ENCODE assay signal across 16 cellular contexts in genomic region chr11:3861698-3862097, GRCh38. TPM values are rescaled to one million over a fixed set of nuclear protein-coding genes. Genes with fewer than 3 reads are reported as not detected.
DNase-seq lines count a peak whose midpoint lies in the region; ATAC-seq and FAIRE-seq lines count a peak whose summit lies in the region.
"Had no signal": no experiment of that assay in that cellular context is flagged by ENCODE, and none has a peak within 500 bp of the region (broad histone marks: within the 10 kb centered on the region; RNA-seq: fewer than 3 reads in every experiment).

No MANE protein-coding gene starts in this region.

- H3K27ac Mint-ChIP-seq in activated CD4-positive, alpha-beta memory T cell treated with anti-CD3 and anti-CD28 coated beads, Interleukin-2, amount 10 ng/mL, durations not matched to agents 7 days and 5 days: peak overlapping the region; percentile 87
- H3K27ac Mint-ChIP-seq in naive thymus-derived CD8-positive, alpha-beta T cell: peak overlapping the region; percentile 39 to 95 (median 88)

- peaks cover 38% of the 10 kb centered on the region for H3K36me3 Mint-ChIP-seq in activated CD4-positive, alpha-beta memory T cell treated with anti-CD3 and anti-CD28 coated beads, Interleukin-2, amount 10 ng/mL, durations not matched to agents 7 days and 5 days (ENCODE audit: low read depth)
- peaks cover 0 to 2% (median 0%) of the 10 kb centered on the region in 3 donors for H3K36me3 Mint-ChIP-seq in naive thymus-derived CD8-positive, alpha-beta T cell

- DNase-seq in GF-D8 (lab: John Stamatoyannopoulos, UW): peak; percentile 68
- DNase-seq in Kasumi-1 (lab: John Stamatoyannopoulos, UW): peak; percentile 90 to 91
- no peak for DNase-seq in activated CD4-positive, alpha-beta memory T cell treated with anti-CD3 and anti-CD28 coated beads, Interleukin-2, amount 10 ng/mL, durations not matched to agents 7 days and 5 days
- DNase-seq in naive thymus-derived CD8-positive, alpha-beta T cell: no peak
- no peak for DNase-seq in COLO668 (lab: John Stamatoyannopoulos, UW; ENCODE audit: unreplicated experiment)
- DNase-seq in small intestine: no peak
- DNase-seq: activated CD8-positive, alpha-beta memory T cell treated with anti-CD3 and anti-CD28 coated beads, Interleukin-2, amount 50 U/mL, for 48 hours; DMS153; left colon; NCI-H524 treated with DMSO at 0.1 percent for 48 hours; occipital lobe; stimulated activated CD4-positive, alpha-beta T cell treated with anti-CD3 and anti-CD28 coated beads, Interleukin-4, amount 100 ng/mL, for 24 hours; SW 1271 had no signal

- H3K4me3 ChIP-seq in small intestine (ENCODE audit: low read depth in 1 of 2, low read length in 2 of 2): no peak overlapping the region
- H3K4me3 ChIP-seq: thoracic aorta had no signal

- CTCF ChIA-PET in activated CD4-positive, alpha-beta memory T cell treated with anti-CD3 and anti-CD28 coated beads, Interleukin-2, amount 10 ng/mL, durations not matched to agents 7 days and 5 days (lab: Charles Lee): interaction anchor here (0.9 to 11.3 kb wide), 5 partner anchors 10 to 211 kb away, joined by 3 to 222 read pairs (median 38); partner anchors contain the start of gene RHOG

- H3K27me3 ChIP-seq in small intestine (ENCODE audit: control insufficient read depth in 2 of 2, insufficient read depth in 2 of 2, low read length in 2 of 2): no peaks in the 10 kb centered on the region

- no peaks in the 10 kb centered on the region for H3K9me3 ChIP-seq in small intestine (ENCODE audit: control insufficient read depth, low read depth)
- H3K9me3 ChIP-seq: thoracic aorta had no signal

- FAIRE-seq in small intestine (lab: Jason Lieb, UNC): no peak

- H3K9me3 Mint-ChIP-seq in activated CD4-positive, alpha-beta memory T cell treated with anti-CD3 and anti-CD28 coated beads, Interleukin-2, amount 10 ng/mL, durations not matched to agents 7 days and 5 days: no peaks in the 10 kb centered on the region
- no peaks in the 10 kb centered on the region for H3K9me3 Mint-ChIP-seq in naive thymus-derived CD8-positive, alpha-beta T cell

- H3K27me3 Mint-ChIP-seq in activated CD4-positive, alpha-beta memory T cell treated with anti-CD3 and anti-CD28 coated beads, Interleukin-2, amount 10 ng/mL, durations not matched to agents 7 days and 5 days: no peaks in the 10 kb centered on the region
- no peaks in the 10 kb centered on the region for H3K27me3 Mint-ChIP-seq in naive thymus-derived CD8-positive, alpha-beta T cell

- H3K4me1 Mint-ChIP-seq in activated CD4-positive, alpha-beta memory T cell treated with anti-CD3 and anti-CD28 coated beads, Interleukin-2, amount 10 ng/mL, durations not matched to agents 7 days and 5 days: peaks cover 82% of the 10 kb centered on the region
- peaks cover 44 to 94% (median 91%) of the 10 kb centered on the region in 4 donors for H3K4me1 Mint-ChIP-seq in naive thymus-derived CD8-positive, alpha-beta T cell

- H3K4me3 Mint-ChIP-seq in activated CD4-positive, alpha-beta memory T cell treated with anti-CD3 and anti-CD28 coated beads, Interleukin-2, amount 10 ng/mL, durations not matched to agents 7 days and 5 days: peak overlapping the region; percentile 97
- H3K4me3 Mint-ChIP-seq in naive thymus-derived CD8-positive, alpha-beta T cell: peak overlapping the region; percentile 74 to 93 (median 86)

- ATAC-seq in naive thymus-derived CD8-positive, alpha-beta T cell: peak in 1 of 2 donors; percentile 16
- ATAC-seq in HG03469 (IDR thresholded peaks at IDR 0.05; ENCODE audit: unreplicated experiment) (no peak), HG02642 (IDR thresholded peaks at IDR 0.05; ENCODE audit: poor library complexity, unreplicated experiment) (no peak)

- 45 to 75% (median 55%) methylated on average over 1 of the region's 1 CpG for WGBS in small intestine, 3 donors

- no peak overlapping the region for H3K27ac ChIP-seq in small intestine (ENCODE audit: low read depth in 1 of 2, low read length in 1 of 2)
- H3K27ac ChIP-seq: thoracic aorta had no signal

- no peaks in the 10 kb centered on the region for H3K36me3 ChIP-seq in small intestine (ENCODE audit: control insufficient read depth in 2 of 2, insufficient read depth in 2 of 2, low read length in 2 of 2)
- H3K36me3 ChIP-seq: thoracic aorta had no signal

- POLR2A ChIA-PET in activated CD4-positive, alpha-beta memory T cell treated with anti-CD3 and anti-CD28 coated beads, Interleukin-2, amount 10 ng/mL, durations not matched to agents 7 days and 5 days (lab: Charles Lee): interaction anchor here (1.1 to 15.0 kb wide), 4 partner anchors 10 to 93 kb away, joined by 3 to 639 read pairs (median 8); partner anchors contain the start of gene RHOG
- POLR2A ChIA-PET in naive thymus-derived CD8-positive, alpha-beta T cell (lab: Charles Lee): interaction anchor here (0.7 to 14.9 kb wide), 4 partner anchors 11 to 83 kb away, joined by 4 to 406 read pairs (median 72); partner anchors contain the start of gene RHOG

- peaks cover 16 to 56% of the 10 kb centered on the region in 2 donors for H3K4me1 ChIP-seq in small intestine (ENCODE audit: control insufficient read depth in 2 of 2, insufficient read depth in 1 of 2, low read depth in 1 of 2, low read length in 1 of 2)

RNA-seq across cellular contexts. Expression of gene STIM1, which starts 6.2 kb away (rescaled TPM):
- 100 to 1,000 TPM; 111 to 113 TPM for total RNA-seq in activated CD4-positive, alpha-beta memory T cell treated with anti-CD3 and anti-CD28 coated beads, Interleukin-2, amount 10 ng/mL, durations not matched to agents 7 days and 5 days
- total RNA-seq in naive thymus-derived CD8-positive, alpha-beta T cell: 100 to 1,000 TPM in 1 of 2 experiments, 10 to 100 TPM in 1; 98.7 to 101 TPM
- 10 to 100 TPM; 33.4 to 39.0 (median 38.9) TPM for polyA plus RNA-seq in naive thymus-derived CD8-positive, alpha-beta T cell
- polyA plus RNA-seq in small intestine: 10 to 100 TPM in 1 of 3 donors, 1 to 10 TPM in 2; 5.6 to 27.9 (median 7.3) TPM

RNA-seq across cellular contexts. Expression of gene RHOG, which starts 20.9 kb away (rescaled TPM):
- 100 to 1,000 TPM; 192 to 201 TPM for total RNA-seq in activated CD4-positive, alpha-beta memory T cell treated with anti-CD3 and anti-CD28 coated beads, Interleukin-2, amount 10 ng/mL, durations not matched to agents 7 days and 5 days
- 10 to 100 TPM; 78.4 to 79.3 TPM for total RNA-seq in naive thymus-derived CD8-positive, alpha-beta T cell
- polyA plus RNA-seq in naive thymus-derived CD8-positive, alpha-beta T cell: 100 to 1,000 TPM; 125 to 175 (median 144) TPM
- polyA plus RNA-seq in small intestine: 100 to 1,000 TPM in 1 of 3 donors, 10 to 100 TPM in 2; 62.1 to 114 (median 86.6) TPM

RNA-seq across cellular contexts. Expression of gene PGAP2, which starts 53.3 kb away (rescaled TPM):
- 10 to 100 TPM; 18.0 to 19.0 TPM for total RNA-seq in activated CD4-positive, alpha-beta memory T cell treated with anti-CD3 and anti-CD28 coated beads, Interleukin-2, amount 10 ng/mL, durations not matched to agents 7 days and 5 days
- total RNA-seq in naive thymus-derived CD8-positive, alpha-beta T cell: 10 to 100 TPM; 23.0 to 23.1 TPM
- polyA plus RNA-seq in naive thymus-derived CD8-positive, alpha-beta T cell: 10 to 100 TPM; 13.6 to 24.2 (median 21.9) TPM
- polyA plus RNA-seq in small intestine: 10 to 100 TPM; 18.9 to 26.2 (median 22.1) TPM

Comparison
In these comparisons a context has a peak if more than half of its experiments do, and no peak if none do; other contexts are left out.
1. DNase-seq: peak in GF-D8 (single experiment) and Kasumi-1 (2 of 2); none in activated CD4-positive, alpha-beta memory T cell treated with anti-CD3 and anti-CD28 coated beads, Interleukin-2, amount 10 ng/mL, durations not matched to agents 7 days and 5 days (single experiment), naive thymus-derived CD8-positive, alpha-beta T cell (0 of 10), COLO668 (single experiment) and small intestine (single experiment).